Comparison of ENCODE assay signal across 8 cellular contexts in the genomic region with DNA sequence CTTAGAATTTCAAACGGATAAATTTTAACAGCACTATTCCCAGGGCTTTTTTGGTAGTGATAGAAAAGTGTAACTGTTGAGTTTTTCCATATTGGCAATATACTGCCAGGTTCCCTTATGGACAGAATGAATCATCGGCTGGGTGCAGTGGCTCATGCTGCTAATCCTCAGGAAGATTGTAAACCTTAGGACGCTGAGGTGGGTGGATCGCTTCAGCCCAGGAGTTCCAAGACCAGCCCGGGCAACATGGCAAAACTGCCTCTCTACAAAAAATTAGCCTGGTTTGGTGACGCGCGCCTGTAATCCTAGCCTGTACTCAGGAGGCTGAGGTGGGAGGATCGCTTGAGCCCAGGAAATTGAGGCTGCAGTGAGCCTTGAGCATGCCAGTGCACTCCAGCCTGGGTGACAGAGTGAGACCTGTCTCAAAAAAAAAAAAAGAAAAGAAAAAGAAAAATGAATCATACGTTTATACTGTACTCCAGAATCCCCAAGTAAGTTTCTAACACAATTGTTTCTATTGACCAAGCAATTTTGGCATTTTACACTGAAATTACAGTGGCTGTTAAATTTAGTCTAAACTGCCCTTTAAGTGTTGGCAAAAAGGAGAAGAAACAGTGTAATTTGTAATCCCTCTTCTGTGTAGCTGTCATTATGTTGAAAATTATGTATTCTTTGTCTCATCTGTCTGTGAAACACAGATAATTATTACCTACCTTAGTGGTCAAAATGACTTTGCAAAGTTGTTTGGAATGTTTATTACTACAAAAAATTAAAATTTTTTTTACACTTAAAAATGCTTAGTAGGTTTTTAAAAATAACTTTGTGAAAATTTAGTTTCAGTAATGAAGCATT. TPM values are rescaled to one million over a fixed set of nuclear protein-coding genes. Genes with fewer than 3 reads are reported as not detected.
DNase-seq lines count a peak whose midpoint lies in the region; ATAC-seq and TF ChIP-seq lines count a peak whose summit lies in the region.

No MANE protein-coding gene starts in this region.

- H3K4me3 Mint-ChIP-seq in natural killer cell treated with Interleukin-12 subunit alpha and Interleukin-12 subunit beta and Interleukin-15 and Interleukin-18, amount 100 ng/mL, for 72 hours = peak overlapping the region; percentile 100

- H3K27ac ChIP-seq in mammary epithelial cell (ENCODE audit: insufficient read depth, low read depth, low read length) (no peak overlapping the region), heart right ventricle (no peak overlapping the region), brain microvascular endothelial cell (no peak overlapping the region)

- H3K9me3 ChIP-seq in mammary epithelial cell (replicated peaks; ENCODE audit: insufficient read depth, low read length) (no peaks in the 10 kb centered on the region), heart right ventricle (no peaks in the 10 kb centered on the region)

- CTCF ChIA-PET in mammary epithelial cell (lab: Charles Lee; ENCODE audit: low non-redundant PET) = interaction anchor here (0.6 kb wide), 1 partner anchor 527 kb away, joined by 3 read pairs; no protein-coding TSS in a partner anchor

- intact Hi-C loops in mammary epithelial cell (cut with micrococcal nuclease) (loop anchor here (5.0 kb wide), 1 partner anchor 55 kb away; a partner anchor contains a TSS), heart right ventricle (cut with DNase I) (loop anchor here in 2 of 10 donors (5.0 to 10.0 kb wide), 2 partner anchors 55 to 57 kb away; a partner anchor contains a TSS)

- WGBS in mammary epithelial cell (ENCODE audit: low coverage, missing lambda C conversion rate) = 82% methylated on average over 7 of the region's 10 CpGs
- 90 to 92% methylated on average over 10 of the region's 10 CpGs for WGBS in heart right ventricle, 2 donors

- H3K4me2 ChIP-seq in mammary epithelial cell (ENCODE audit: insufficient read depth, low read depth, low read length) = peak overlapping the region; percentile 93

- H3K27me3 ChIP-seq in mammary epithelial cell (ENCODE audit: insufficient read depth, low read length) (no peaks in the 10 kb centered on the region), heart right ventricle (no peaks in the 10 kb centered on the region), brain microvascular endothelial cell (replicated peaks) (no peaks in the 10 kb centered on the region)

- BruUV-seq in mammary epithelial cell (replicated peaks; lab: Mats Ljungman, UMichigan) = no TSS peak

- peaks cover 3% of the 10 kb centered on the region for H3K36me3 ChIP-seq in mammary epithelial cell (ENCODE audit: insufficient read depth, low read length)
- H3K36me3 ChIP-seq in heart right ventricle = no peaks in the 10 kb centered on the region
- no peaks in the 10 kb centered on the region for H3K36me3 ChIP-seq in brain microvascular endothelial cell (replicated peaks)

- H3K27ac Mint-ChIP-seq in natural killer cell treated with Interleukin-12 subunit alpha and Interleukin-12 subunit beta and Interleukin-15 and Interleukin-18, amount 100 ng/mL, for 72 hours = no peak overlapping the region

- H3K27me3 Mint-ChIP-seq in natural killer cell treated with Interleukin-12 subunit alpha and Interleukin-12 subunit beta and Interleukin-15 and Interleukin-18, amount 100 ng/mL, for 72 hours = no peaks in the 10 kb centered on the region

- peaks cover 61% of the 10 kb centered on the region for H3K79me2 ChIP-seq in mammary epithelial cell (ENCODE audit: insufficient read depth, low read length)

- H3K4me3 ChIP-seq in LNCaP clone FGC (ENCODE audit: low read depth, low read length) (peak overlapping the region; percentile 78), mammary epithelial cell (replicated peaks in 1 of 3; ENCODE audit: insufficient read depth in 1 of 3, low read depth in 2 of 3, low read length in 3 of 3) (peak overlapping the region in 2 of 3 experiments; percentile 64 to 94), heart right ventricle (peak overlapping the region in 4 of 10 donors; percentile 72 to 92 (median 83)), brain microvascular endothelial cell (ENCODE audit: low read depth, low read length) (no peak overlapping the region)

- DNase-seq in ELF-1 (ENCODE audit: low read depth, low spot score) (peak; percentile 28), LNCaP clone FGC (ENCODE audit: low read depth) (no peak), mammary epithelial cell (peak; percentile 11), NCI-H187 treated with DMSO at 0.1 percent for 48 hours (lab: John Stamatoyannopoulos, UW) (no peak), heart right ventricle (no peak), brain microvascular endothelial cell (no peak)
- DNase-seq in natural killer cell treated with Interleukin-12 subunit alpha and Interleukin-12 subunit beta and Interleukin-15 and Interleukin-18, amount 100 ng/mL, for 72 hours (ENCODE audit: low spot score) = no peak

- dilution Hi-C loops in mammary epithelial cell (cut with HindIII; ENCODE audit: low sequenced_read_pairs) = no loop called here

- ATAC-seq in natural killer cell treated with Interleukin-12 subunit alpha and Interleukin-12 subunit beta and Interleukin-15 and Interleukin-18, amount 100 ng/mL, for 72 hours = no peak
- ATAC-seq in GM18861 (IDR thresholded peaks at IDR 0.05; ENCODE audit: unreplicated experiment) (no peak), heart right ventricle (no peak)

- TF ChIP-seq CTCF in LNCaP clone FGC (IDR thresholded peaks at IDR 0.05; ENCODE audit: control insufficient read depth, extremely low read depth, insufficient read depth) = no peak
- TF ChIP-seq CTCF in mammary epithelial cell (conservative IDR thresholded peaks at IDR 0.05 in 1 of 2, IDR thresholded peaks at IDR 0.05 in 1 of 2; ENCODE audit: extremely low read depth in 1 of 2, insufficient read depth in 1 of 2, low read depth in 1 of 2, low read length in 2 of 2) = no peak
- no peak for TF ChIP-seq CTCF in heart right ventricle (IDR thresholded peaks at IDR 0.05)
- no peak for TF ChIP-seq CTCF in brain microvascular endothelial cell (IDR thresholded peaks at IDR 0.05; ENCODE audit: low read depth, low read length, missing control alignments)

- H3K9ac ChIP-seq in mammary epithelial cell (ENCODE audit: insufficient read depth, low read length) = peak overlapping the region; percentile 0

- no peaks in the 10 kb centered on the region for H4K20me1 ChIP-seq in mammary epithelial cell (ENCODE audit: insufficient read depth, low read length)

- in situ Hi-C loops in mammary epithelial cell (cut with MboI; ENCODE audit: low sequenced_read_pairs in 2 of 2) (no loop called here), brain microvascular endothelial cell (cut with HindIII; ENCODE audit: low pct_ligation_motif_present, low sequenced_read_pairs) (no loop called here)

- H3K4me1 ChIP-seq in mammary epithelial cell (ENCODE audit: insufficient read depth, low read length) (peaks cover 10% of the 10 kb centered on the region), heart right ventricle (peaks cover 0 to 54% (median 34%) of the 10 kb centered on the region in 9 donors)

- no peak overlapping the region for H2AFZ ChIP-seq in mammary epithelial cell (ENCODE audit: low read depth, low read length)

- no peaks in the 10 kb centered on the region for H3K9me3 Mint-ChIP-seq in natural killer cell treated with Interleukin-12 subunit alpha and Interleukin-12 subunit beta and Interleukin-15 and Interleukin-18, amount 100 ng/mL, for 72 hours

- peaks cover 14 to 21% of the 10 kb centered on the region in 2 donors for H3K4me1 Mint-ChIP-seq in natural killer cell treated with Interleukin-12 subunit alpha and Interleukin-12 subunit beta and Interleukin-15 and Interleukin-18, amount 100 ng/mL, for 72 hours (ENCODE audit: low read depth in 2 of 2)

- no peaks in the 10 kb centered on the region for H3K36me3 Mint-ChIP-seq in natural killer cell treated with Interleukin-12 subunit alpha and Interleukin-12 subunit beta and Interleukin-15 and Interleukin-18, amount 100 ng/mL, for 72 hours

RNA-seq across cellular contexts. Expression of a gene that starts 1.8 kb away (rescaled TPM):
- total RNA-seq in mammary epithelial cell = 10 to 100 TPM; 60.9 to 61.2 TPM
- 36.9 TPM for polyA plus RNA-seq in mammary epithelial cell
- polyA minus RNA-seq in mammary epithelial cell = 37.5 TPM
- total RNA-seq in natural killer cell treated with Interleukin-12 subunit alpha and Interleukin-12 subunit beta and Interleukin-15 and Interleukin-18, amount 100 ng/mL, for 72 hours = 10 to 100 TPM; 38.8 to 41.0 TPM
- 10 to 100 TPM; 73.8 to 95.0 (median 82.2) TPM for total RNA-seq in heart right ventricle
- 10 to 100 TPM in 1 of 2 donors, 1 to 10 TPM in 1; 9.8 to 16.2 TPM for polyA plus RNA-seq in heart right ventricle

RNA-seq across cellular contexts. Expression of a gene that starts 10.6 kb away (rescaled TPM):
- under 1 TPM; 0.17 to 0.24 TPM for total RNA-seq in mammary epithelial cell
- 0.07 TPM for polyA plus RNA-seq in mammary epithelial cell
- not detected for polyA minus RNA-seq in mammary epithelial cell
- 1 to 10 TPM in 1 of 2 donors, under 1 TPM in 1; 0.90 to 1.4 TPM for total RNA-seq in natural killer cell treated with Interleukin-12 subunit alpha and Interleukin-12 subunit beta and Interleukin-15 and Interleukin-18, amount 100 ng/mL, for 72 hours
- under 1 TPM in 9 of 10 donors, not detected in 1; 0.12 to 0.29 (median 0.23) TPM for total RNA-seq in heart right ventricle
- polyA plus RNA-seq in heart right ventricle = under 1 TPM; 0.14 to 0.51 TPM

RNA-seq across cellular contexts. Expression of a gene that starts 56.9 kb away (rescaled TPM):
- total RNA-seq in mammary epithelial cell = 100 to 1,000 TPM in 1 of 2 donors, 10 to 100 TPM in 1; 86.2 to 101 TPM
- 65.2 TPM for polyA plus RNA-seq in mammary epithelial cell
- 347 TPM for polyA minus RNA-seq in mammary epithelial cell
- total RNA-seq in natural killer cell treated with Interleukin-12 subunit alpha and Interleukin-12 subunit beta and Interleukin-15 and Interleukin-18, amount 100 ng/mL, for 72 hours = 10 to 100 TPM; 58.8 to 78.1 TPM
- 10 to 100 TPM; 22.8 to 31.2 (median 27.0) TPM for total RNA-seq in heart right ventricle
- 1 to 10 TPM; 4.7 to 8.7 TPM for polyA plus RNA-seq in heart right ventricle

Comparison
In these comparisons a context has a peak if more than half of its experiments do, and no peak if none do; other contexts are left out.
1. DNase-seq: peak in ELF-1 (single experiment) and mammary epithelial cell (single experiment); none in LNCaP clone FGC (single experiment), natural killer cell treated with Interleukin-12 subunit alpha and Interleukin-12 subunit beta and Interleukin-15 and Interleukin-18, amount 100 ng/mL, for 72 hours (single experiment), NCI-H187 treated with DMSO at 0.1 percent for 48 hours (single experiment), heart right ventricle (0 of 2) and brain microvascular endothelial cell (single experiment).